In the genomic region with DNA sequence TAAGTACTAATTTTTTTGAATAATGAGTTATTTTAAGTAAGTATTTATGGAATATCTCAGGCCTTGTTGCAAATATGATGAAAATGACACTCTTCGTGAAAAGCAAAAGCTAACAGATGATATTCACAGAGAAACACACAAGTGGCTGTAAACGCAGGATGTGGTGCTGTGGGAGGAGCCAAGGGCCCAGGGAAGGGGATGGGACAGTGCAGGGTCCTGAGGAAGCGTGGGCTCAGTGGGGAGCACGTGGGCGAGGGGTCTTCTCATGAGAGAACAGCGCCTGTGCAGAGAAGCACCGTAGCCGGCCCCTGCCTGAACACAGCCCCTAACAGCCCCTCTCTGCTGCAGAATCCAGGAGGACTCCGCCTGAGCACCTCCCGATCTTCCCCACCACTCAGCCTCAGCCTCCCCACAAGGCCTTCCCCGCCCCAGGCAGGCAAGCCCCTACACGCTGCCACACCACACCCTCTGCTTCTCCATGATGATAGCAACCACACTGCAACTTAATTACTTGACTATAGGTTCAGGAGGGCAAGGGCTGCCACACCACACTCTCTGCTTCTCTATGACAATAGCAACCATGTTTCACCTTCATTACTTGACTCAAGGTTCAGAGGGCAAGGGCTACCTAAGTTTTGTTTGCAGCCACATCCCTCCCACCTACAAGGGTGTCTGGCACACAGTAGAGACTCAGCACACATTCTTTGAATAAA, we compare ENCODE assay signal across 1 cellular context.
TF ChIP-seq lines count a peak whose summit lies in the region.

No MANE protein-coding gene starts in this region.

TF ChIP-seq in WTC11, 78 proteins besides CTCF, POLR2A, EP300 and RAD21 (continued from another document):
- TF ChIP-seq, protein P1, sequence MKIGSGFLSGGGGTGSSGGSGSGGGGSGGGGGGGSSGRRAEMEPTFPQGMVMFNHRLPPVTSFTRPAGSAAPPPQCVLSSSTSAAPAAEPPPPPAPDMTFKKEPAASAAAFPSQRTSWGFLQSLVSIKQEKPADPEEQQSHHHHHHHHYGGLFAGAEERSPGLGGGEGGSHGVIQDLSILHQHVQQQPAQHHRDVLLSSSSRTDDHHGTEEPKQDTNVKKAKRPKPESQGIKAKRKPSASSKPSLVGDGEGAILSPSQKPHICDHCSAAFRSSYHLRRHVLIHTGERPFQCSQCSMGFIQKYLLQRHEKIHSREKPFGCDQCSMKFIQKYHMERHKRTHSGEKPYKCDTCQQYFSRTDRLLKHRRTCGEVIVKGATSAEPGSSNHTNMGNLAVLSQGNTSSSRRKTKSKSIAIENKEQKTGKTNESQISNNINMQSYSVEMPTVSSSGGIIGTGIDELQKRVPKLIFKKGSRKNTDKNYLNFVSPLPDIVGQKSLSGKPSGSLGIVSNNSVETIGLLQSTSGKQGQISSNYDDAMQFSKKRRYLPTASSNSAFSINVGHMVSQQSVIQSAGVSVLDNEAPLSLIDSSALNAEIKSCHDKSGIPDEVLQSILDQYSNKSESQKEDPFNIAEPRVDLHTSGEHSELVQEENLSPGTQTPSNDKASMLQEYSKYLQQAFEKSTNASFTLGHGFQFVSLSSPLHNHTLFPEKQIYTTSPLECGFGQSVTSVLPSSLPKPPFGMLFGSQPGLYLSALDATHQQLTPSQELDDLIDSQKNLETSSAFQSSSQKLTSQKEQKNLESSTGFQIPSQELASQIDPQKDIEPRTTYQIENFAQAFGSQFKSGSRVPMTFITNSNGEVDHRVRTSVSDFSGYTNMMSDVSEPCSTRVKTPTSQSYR (CRISPR knock-in tag; IDR thresholded peaks at IDR 0.05) = no peak
- TF ChIP-seq ELF4 (CRISPR knock-in tag; IDR thresholded peaks at IDR 0.05; ENCODE audit: low read depth) (no peak), CREM (CRISPR knock-in tag; IDR thresholded peaks at IDR 0.05) (no peak), FOXK1 (CRISPR knock-in tag; IDR thresholded peaks at IDR 0.05) (no peak)
- TF ChIP-seq, protein P2, sequence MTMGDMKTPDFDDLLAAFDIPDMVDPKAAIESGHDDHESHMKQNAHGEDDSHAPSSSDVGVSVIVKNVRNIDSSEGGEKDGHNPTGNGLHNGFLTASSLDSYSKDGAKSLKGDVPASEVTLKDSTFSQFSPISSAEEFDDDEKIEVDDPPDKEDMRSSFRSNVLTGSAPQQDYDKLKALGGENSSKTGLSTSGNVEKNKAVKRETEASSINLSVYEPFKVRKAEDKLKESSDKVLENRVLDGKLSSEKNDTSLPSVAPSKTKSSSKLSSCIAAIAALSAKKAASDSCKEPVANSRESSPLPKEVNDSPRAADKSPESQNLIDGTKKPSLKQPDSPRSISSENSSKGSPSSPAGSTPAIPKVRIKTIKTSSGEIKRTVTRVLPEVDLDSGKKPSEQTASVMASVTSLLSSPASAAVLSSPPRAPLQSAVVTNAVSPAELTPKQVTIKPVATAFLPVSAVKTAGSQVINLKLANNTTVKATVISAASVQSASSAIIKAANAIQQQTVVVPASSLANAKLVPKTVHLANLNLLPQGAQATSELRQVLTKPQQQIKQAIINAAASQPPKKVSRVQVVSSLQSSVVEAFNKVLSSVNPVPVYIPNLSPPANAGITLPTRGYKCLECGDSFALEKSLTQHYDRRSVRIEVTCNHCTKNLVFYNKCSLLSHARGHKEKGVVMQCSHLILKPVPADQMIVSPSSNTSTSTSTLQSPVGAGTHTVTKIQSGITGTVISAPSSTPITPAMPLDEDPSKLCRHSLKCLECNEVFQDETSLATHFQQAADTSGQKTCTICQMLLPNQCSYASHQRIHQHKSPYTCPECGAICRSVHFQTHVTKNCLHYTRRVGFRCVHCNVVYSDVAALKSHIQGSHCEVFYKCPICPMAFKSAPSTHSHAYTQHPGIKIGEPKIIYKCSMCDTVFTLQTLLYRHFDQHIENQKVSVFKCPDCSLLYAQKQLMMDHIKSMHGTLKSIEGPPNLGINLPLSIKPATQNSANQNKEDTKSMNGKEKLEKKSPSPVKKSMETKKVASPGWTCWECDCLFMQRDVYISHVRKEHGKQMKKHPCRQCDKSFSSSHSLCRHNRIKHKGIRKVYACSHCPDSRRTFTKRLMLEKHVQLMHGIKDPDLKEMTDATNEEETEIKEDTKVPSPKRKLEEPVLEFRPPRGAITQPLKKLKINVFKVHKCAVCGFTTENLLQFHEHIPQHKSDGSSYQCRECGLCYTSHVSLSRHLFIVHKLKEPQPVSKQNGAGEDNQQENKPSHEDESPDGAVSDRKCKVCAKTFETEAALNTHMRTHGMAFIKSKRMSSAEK (CRISPR knock-in tag; IDR thresholded peaks at IDR 0.05; ENCODE audit: borderline replicate concordance) = no peak
